ENCODE assay signal across 1 cellular context in genomic region chr3:44892689-44893088, GRCh38.
TF ChIP-seq lines count a peak whose summit lies in the region.

No MANE protein-coding gene starts in this region.

TF ChIP-seq in IMR-90, 13 proteins besides CTCF, POLR2A, EP300 and RAD21:
- TF ChIP-seq RFX5 (IDR thresholded peaks at IDR 0.05; ENCODE audit: low read depth, low read length): no peak
- no peak for TF ChIP-seq MXI1 (IDR thresholded peaks at IDR 0.05; ENCODE audit: borderline replicate concordance, low read depth, low read length)
- TF ChIP-seq FOS (IDR thresholded peaks at IDR 0.05; ENCODE audit: low read depth, low read length): peak; percentile 31; the same call in 1 of the 2 replicates
- TF ChIP-seq CEBPB (IDR thresholded peaks at IDR 0.05; ENCODE audit: low read depth, low read length): peak; percentile 70
- no peak for TF ChIP-seq BHLHE40 (IDR thresholded peaks at IDR 0.05; ENCODE audit: low read depth, low read length)
